14 cellular contexts compared by ENCODE assay signal in the genomic region with DNA sequence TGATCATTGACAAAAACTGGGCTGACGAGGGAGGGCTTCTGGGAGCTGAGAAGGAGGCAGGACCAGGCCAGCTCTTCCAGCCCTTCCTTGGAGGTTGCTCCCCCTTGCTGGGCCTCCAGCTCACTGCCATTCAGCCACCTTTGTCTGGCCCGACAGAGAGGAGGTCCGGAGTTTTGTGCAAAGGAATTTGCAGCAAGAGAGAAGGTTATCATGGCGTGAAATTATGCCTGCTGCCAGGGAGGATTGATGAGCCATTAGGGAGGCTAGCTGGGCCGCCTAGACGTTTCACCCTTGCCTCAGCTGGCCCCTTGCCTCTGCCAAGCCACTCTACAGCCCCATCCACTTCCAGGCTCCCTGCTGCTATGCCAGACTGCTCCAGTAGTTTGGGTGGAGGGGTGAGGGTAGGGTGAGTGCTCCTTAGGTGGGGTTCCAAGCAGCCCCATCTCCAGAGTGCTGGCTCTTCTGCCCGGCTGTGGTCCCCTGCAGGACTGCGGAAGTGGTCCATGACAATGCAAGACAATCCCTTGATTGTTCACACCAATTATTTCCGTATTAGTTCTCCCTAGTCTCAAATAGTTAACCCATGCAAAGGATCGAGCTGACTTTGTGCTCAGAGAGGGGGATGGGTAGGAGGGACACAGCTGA. TPM values are rescaled to one million over a fixed set of nuclear protein-coding genes. Genes with fewer than 3 reads are reported as not detected.
DNase-seq lines count a peak whose midpoint lies in the region; ATAC-seq and TF ChIP-seq lines count a peak whose summit lies in the region.
"Had no signal": no experiment of that assay in that cellular context is flagged by ENCODE, and none has a peak within 500 bp of the region (broad histone marks: within the 10 kb centered on the region; RNA-seq: fewer than 3 reads in every experiment).

No MANE protein-coding gene starts in this region.

- TF ChIP-seq CTCF in omental fat pad (IDR thresholded peaks at IDR 0.05), result no peak
- TF ChIP-seq CTCF in HFFc6 (IDR thresholded peaks at IDR 0.05), result no peak

- DNase-seq in DMS 273 treated with DMSO at 0.1 percent for 48 hours (lab: John Stamatoyannopoulos, UW) (peak; percentile 25), RPMI7951 (ENCODE audit: low read depth) (peak; percentile 29), left ventricle myocardium superior (peak; percentile 59), omental fat pad (ENCODE audit: low spot score) (no peak), HFFc6 (no peak), epidermal melanocyte (ENCODE audit: insufficient read length, low spot score) (no peak), GM03348 (ENCODE audit: low spot score) (no peak)
- DNase-seq: activated CD4-positive, alpha-beta memory T cell treated with anti-CD3 and anti-CD28 coated beads for 36 hours; NCI-H1092 treated with DMSO at 0.1 percent for 48 hours; NCI-H526 treated with DMSO at 0.1 percent for 48 hours; SHP77; stimulated activated CD4-positive, alpha-beta T cell treated with anti-CD3 and anti-CD28 coated beads, Interleukin-2, amount 100 ng/mL, for 48 hours had no signal

- no peak overlapping the region for H3K4me3 Mint-ChIP-seq in HFFc6
- H3K4me3 Mint-ChIP-seq: activated CD4-positive, alpha-beta memory T cell treated with anti-CD3 and anti-CD28 coated beads for 36 hours had no signal

- no peaks in the 10 kb centered on the region for H3K36me3 Mint-ChIP-seq in HFFc6 (ENCODE audit: low read depth)
- H3K36me3 Mint-ChIP-seq: activated CD4-positive, alpha-beta memory T cell treated with anti-CD3 and anti-CD28 coated beads for 36 hours had no signal

- intact Hi-C loops in left ventricle myocardium superior (cut with micrococcal nuclease), result loop anchor here (5.0 kb wide), 1 partner anchor 144 kb away; no protein-coding TSS in a partner anchor

- peaks cover 39% of the 10 kb centered on the region for H3K4me1 Mint-ChIP-seq in HFFc6 (ENCODE audit: low read depth)

- peaks cover 38% of the 10 kb centered on the region for H3K27me3 Mint-ChIP-seq in HFFc6 (ENCODE audit: insufficient read depth)

- no peak overlapping the region for H3K27ac Mint-ChIP-seq in HFFc6
- H3K27ac Mint-ChIP-seq: activated CD4-positive, alpha-beta memory T cell treated with anti-CD3 and anti-CD28 coated beads for 36 hours had no signal

- peak; percentile 57 for ATAC-seq in left ventricle myocardium superior
- ATAC-seq in omental fat pad (ENCODE audit: low FRiP score), result peak; percentile 44
- no peak for ATAC-seq in GM18861 (IDR thresholded peaks at IDR 0.05; ENCODE audit: unreplicated experiment)

- H3K9me3 Mint-ChIP-seq in HFFc6, result no peaks in the 10 kb centered on the region
- H3K9me3 Mint-ChIP-seq: activated CD4-positive, alpha-beta memory T cell treated with anti-CD3 and anti-CD28 coated beads for 36 hours had no signal

RNA-seq across cellular contexts. Expression of a gene that starts 17.1 kb away (rescaled TPM):
- total RNA-seq in RPMI7951 (2014; rRNA removed; shearing (Covaris generic)), result 9.2 and 18.0 TPM in 2 replicates
- total RNA-seq in left ventricle myocardium superior (20.4 TPM), omental fat pad (10 to 100 TPM; 15.6 to 47.1 (median 27.6) TPM)
- total RNA-seq in HFFc6 (2021; fragmentation: NEBNext Ultra II Directional; extraction: Animal tissue kit (Norgen Biotek cat#: 25700)), result 10 to 100 TPM; 26.4 to 33.6 (median 29.8) TPM

RNA-seq across cellular contexts. Expression of a gene that starts 37.4 kb away (rescaled TPM):
- not detected in 2 replicates for total RNA-seq in RPMI7951 (2014; rRNA removed; shearing (Covaris generic))
- not detected for total RNA-seq in left ventricle myocardium superior
- not detected for total RNA-seq in omental fat pad
- total RNA-seq in HFFc6 (2021; fragmentation: NEBNext Ultra II Directional; extraction: Animal tissue kit (Norgen Biotek cat#: 25700)), result not detected
- total RNA-seq: activated CD4-positive, alpha-beta memory T cell treated with anti-CD3 and anti-CD28 coated beads for 36 hours; mucosa of gallbladder had no signal

Comparison
In these comparisons a context has a peak if more than half of its experiments do, and no peak if none do; other contexts are left out.
1. DNase-seq: peak in DMS 273 treated with DMSO at 0.1 percent for 48 hours (single experiment), RPMI7951 (single experiment) and left ventricle myocardium superior (single experiment); none in omental fat pad (single experiment), HFFc6 (single experiment), epidermal melanocyte (single experiment) and GM03348 (single experiment).